2 cellular contexts compared by ENCODE assay signal in the genomic region with DNA sequence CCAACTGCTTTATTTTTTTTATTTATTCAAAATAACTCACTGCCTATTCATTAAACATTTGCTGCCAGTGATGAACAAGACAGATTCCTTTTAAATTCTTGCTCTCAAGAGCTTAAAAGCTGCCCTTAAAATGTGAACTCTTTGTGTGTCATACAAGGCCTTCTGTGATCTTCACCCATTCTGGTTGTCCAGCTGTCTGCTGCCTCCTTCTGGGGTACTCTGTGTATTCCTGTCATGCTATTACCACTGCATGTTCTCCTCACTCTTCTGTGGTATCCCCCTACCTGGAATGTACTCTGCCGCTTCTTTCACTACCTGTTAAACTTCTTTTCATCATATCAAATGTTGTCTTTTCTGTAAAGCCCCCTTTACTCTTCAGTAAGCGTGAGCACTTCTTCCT.
TF ChIP-seq lines count a peak whose summit lies in the region.

No MANE protein-coding gene starts in this region.

TF ChIP-seq in HCT116, 20 proteins besides CTCF, POLR2A, EP300 and RAD21 (continued from another document):
- TF ChIP-seq SIN3A (IDR thresholded peaks at IDR 0.05; ENCODE audit: low read depth), result no peak
TF ChIP-seq in HCT116: peak in this region for 0.

TF ChIP-seq in HEK293T, 16 proteins besides CTCF, POLR2A, EP300 and RAD21 (continued from another document):
- TF ChIP-seq SUZ12 (IDR thresholded peaks at IDR 0.05), result no peak
- TF ChIP-seq ZNF384 (IDR thresholded peaks at IDR 0.05), result no peak
- TF ChIP-seq LEF1 (IDR thresholded peaks at IDR 0.05; ENCODE audit: borderline replicate concordance), result no peak
- no peak for TF ChIP-seq HDGF (IDR thresholded peaks at IDR 0.05; ENCODE audit: borderline replicate concordance)
- no peak for TF ChIP-seq CTBP1 (IDR thresholded peaks at IDR 0.05; ENCODE audit: borderline replicate concordance)
- no peak for TF ChIP-seq FOXM1 (IDR thresholded peaks at IDR 0.05; ENCODE audit: borderline replicate concordance)
